ENCODE assay signal across 21 cellular contexts in genomic region chr13:86881390-86881789, GRCh38.
A peak's percentile ranks its signal among the peaks of the same experiment; 100 is the strongest.
DNase-seq lines count a peak whose midpoint lies in the region; ATAC-seq, FAIRE-seq and TF ChIP-seq lines count a peak whose summit lies in the region.
"Had no signal": no experiment of that assay in that cellular context is flagged by ENCODE, and none has a peak within 500 bp of the region (broad histone marks: within the 10 kb centered on the region; RNA-seq: fewer than 3 reads in every experiment).

No MANE protein-coding gene starts in this region.

- H3K4me3 ChIP-seq in HepG2 (replicated peaks in 1 of 3; ENCODE audit: insufficient read depth in 1 of 3, low read depth in 2 of 3, low read length in 3 of 3) = no peak overlapping the region
- H3K4me3 ChIP-seq: PC-9, SJSA1 had no signal

- FAIRE-seq in HTR-8/SVneo (lab: Jason Lieb, UNC) (no peak), HepG2 (lab: Jason Lieb, UNC) (no peak)

- TF ChIP-seq CTCF in HepG2 (CRISPR knock-in tag; IDR thresholded peaks at IDR 0.05) (no peak), GM13976 (IDR thresholded peaks at IDR 0.05; ENCODE audit: borderline replicate concordance, control extremely low read depth, extremely low read depth, insufficient read depth, missing control alignments) (no peak)

- POLR2A ChIA-PET in HepG2 (lab: Yijun Ruan, JAX) = no interaction called here

- no peak overlapping the region for H3K9ac ChIP-seq in HepG2 (ENCODE audit: insufficient read depth, low read depth, low read length)

- no peak for DNase-seq in left ventricle myocardium superior
- DNase-seq in left cardiac atrium = no peak
- DNase-seq in OCI-M1 (lab: John Stamatoyannopoulos, UW) = peak; percentile 55
- DNase-seq in iPS DF 4.7 (ENCODE audit: extremely low read depth, low spot score) = peak; percentile 71
- no peak for DNase-seq in HTR-8/SVneo (ENCODE audit: insufficient read length, low spot score)
- DNase-seq in HepG2 (ENCODE audit: low spot score) = no peak
- no peak for DNase-seq in cerebellar cortex (ENCODE audit: low spot score)
- DNase-seq in GM13976 (ENCODE audit: low spot score) = no peak
- DNase-seq: CD4-positive, CD25-positive, alpha-beta regulatory T cell; DMS153; H7; Kasumi-1; NCI-H1092 treated with DMSO at 0.1 percent for 48 hours; NCI-H1436; NCI-H187; NCI-H2081 treated with DMSO at 0.1 percent for 48 hours; NCI-H524; NCI-H774; PC-9 had no signal

- WGBS in HepG2 (ENCODE audit: low lambda C conversion rate) = 15% methylated on average over 2 of the region's 2 CpGs

- TF ChIP-seq RAD21 in HepG2 (CRISPR knock-in tag; IDR thresholded peaks at IDR 0.05) = no peak

- no peak for TF ChIP-seq POLR2A in HepG2 (IDR thresholded peaks at IDR 0.05; ENCODE audit: insufficient read depth in 1 of 2, low read depth in 2 of 2, low read length in 2 of 2)

- no peak overlapping the region for H2AFZ ChIP-seq in HepG2 (ENCODE audit: low read length)
- H2AFZ ChIP-seq: PC-9 had no signal

- H3K27me3 ChIP-seq in HepG2 (ENCODE audit: control insufficient read depth in 1 of 2, insufficient read depth in 2 of 2, low read length in 2 of 2) = no peaks in the 10 kb centered on the region
- H3K27me3 ChIP-seq: SJSA1 had no signal

- no peaks in the 10 kb centered on the region; the same call in 1 of the 2 replicates for H3K4me1 ChIP-seq in HepG2 (ENCODE audit: insufficient read depth, low read length)
- H3K4me1 ChIP-seq: SJSA1 had no signal

- intact Hi-C loops in left ventricle myocardium superior (cut with micrococcal nuclease) = no loop called here
- intact Hi-C loops in left cardiac atrium (cut with DNase I) = no loop called here
- intact Hi-C loops in HepG2 (cut with micrococcal nuclease; ENCODE audit: unreplicated experiment) = loop anchor here (10.0 kb wide), 1 partner anchor 893 kb away; no protein-coding TSS in a partner anchor

- CTCF ChIA-PET in HepG2 (lab: Yijun Ruan, JAX; ENCODE audit: low intra/inter-chr PET ratio, low total read pairs) = no interaction called here

- ATAC-seq in left ventricle myocardium superior = peak; percentile 41
- no peak for ATAC-seq in left cardiac atrium
- no peak for ATAC-seq in HepG2
- ATAC-seq: Right ventricle myocardium inferior had no signal

- H4K20me1 ChIP-seq in HepG2 (ENCODE audit: insufficient read depth, low read length) = no peaks in the 10 kb centered on the region

- TF ChIP-seq EP300 in HepG2 (IDR thresholded peaks at IDR 0.05; ENCODE audit: low read depth in 2 of 2, low read length in 2 of 2) (no peak), HepG2 (CRISPR knock-in tag; IDR thresholded peaks at IDR 0.05; ENCODE audit: borderline replicate concordance) (no peak)

- BruUV-seq in HepG2 (replicated peaks; lab: Mats Ljungman, UMichigan) = no TSS peak

- H3K79me2 ChIP-seq in HepG2 (ENCODE audit: insufficient read depth, low read length) = no peaks in the 10 kb centered on the region

- no peaks in the 10 kb centered on the region for H3K36me3 ChIP-seq in HepG2 (replicated peaks in 1 of 2; ENCODE audit: control insufficient read depth in 1 of 2, insufficient read depth in 2 of 2, low read length in 2 of 2)
- H3K36me3 ChIP-seq: SJSA1 had no signal

- in situ Hi-C loops in HepG2 (cut with HindIII; ENCODE audit: extremely low pct_ligation_motif_present, low pct_unique_long_range_greater_than_20kb) (no loop called here), GM13976 (cut with MboI; ENCODE audit: low sequenced_read_pairs, unreplicated experiment) (no loop called here)

- H3K27ac ChIP-seq in HepG2 (ENCODE audit: extremely low read length, insufficient read depth, low read length) = no peak overlapping the region
- H3K27ac ChIP-seq: PC-9, SJSA1 had no signal

- H3K9me3 ChIP-seq in HepG2 (ENCODE audit: low read length) = no peaks in the 10 kb centered on the region
- H3K9me3 ChIP-seq: SJSA1 had no signal

- no peak overlapping the region for H3K4me2 ChIP-seq in HepG2 (ENCODE audit: low read depth, low read length)
- H3K4me2 ChIP-seq: PC-9 had no signal

TF ChIP-seq in HepG2, 621 proteins besides CTCF, POLR2A, EP300 and RAD21 (continues in another document):
- no peak for TF ChIP-seq TRIM22 (IDR thresholded peaks at IDR 0.05)
- no peak for TF ChIP-seq XBP1 (CRISPR knock-in tag; IDR thresholded peaks at IDR 0.05)
- TF ChIP-seq ZNF891 (CRISPR knock-in tag; IDR thresholded peaks at IDR 0.05) = no peak
- TF ChIP-seq AHR (CRISPR knock-in tag; IDR thresholded peaks at IDR 0.05) = no peak
- TF ChIP-seq ZNF3 (CRISPR knock-in tag; IDR thresholded peaks at IDR 0.05) = no peak
- TF ChIP-seq ZNF644 (CRISPR knock-in tag; IDR thresholded peaks at IDR 0.05; ENCODE audit: low read depth) = no peak
- TF ChIP-seq BCL6 (CRISPR knock-in tag; IDR thresholded peaks at IDR 0.05) = no peak
- TF ChIP-seq NFE2 (CRISPR knock-in tag; IDR thresholded peaks at IDR 0.05) = no peak
- TF ChIP-seq NAIF1 (CRISPR knock-in tag; IDR thresholded peaks at IDR 0.05; ENCODE audit: borderline replicate concordance) = no peak
- no peak for TF ChIP-seq PAWR (CRISPR knock-in tag; IDR thresholded peaks at IDR 0.05; ENCODE audit: borderline replicate concordance)
- TF ChIP-seq ZNF12 (CRISPR knock-in tag; IDR thresholded peaks at IDR 0.05) = no peak
- no peak for TF ChIP-seq ATF7-NPFF (CRISPR knock-in tag; IDR thresholded peaks at IDR 0.05; ENCODE audit: low read depth)
- no peak for TF ChIP-seq MLX (CRISPR knock-in tag; IDR thresholded peaks at IDR 0.05)
- TF ChIP-seq ZNF780A (CRISPR knock-in tag; IDR thresholded peaks at IDR 0.05) = no peak
- no peak for TF ChIP-seq ZNF318 (CRISPR knock-in tag; IDR thresholded peaks at IDR 0.05)

Comparison
In these comparisons a context has a peak if more than half of its experiments do, and no peak if none do; other contexts are left out.
1. DNase-seq: peak in OCI-M1 (single experiment) and iPS DF 4.7 (single experiment); none in left ventricle myocardium superior (single experiment), left cardiac atrium (single experiment), HTR-8/SVneo (single experiment), HepG2 (single experiment), cerebellar cortex (single experiment) and GM13976 (single experiment).